Comparison of ENCODE assay signal across 1 cellular context in the genomic region with DNA sequence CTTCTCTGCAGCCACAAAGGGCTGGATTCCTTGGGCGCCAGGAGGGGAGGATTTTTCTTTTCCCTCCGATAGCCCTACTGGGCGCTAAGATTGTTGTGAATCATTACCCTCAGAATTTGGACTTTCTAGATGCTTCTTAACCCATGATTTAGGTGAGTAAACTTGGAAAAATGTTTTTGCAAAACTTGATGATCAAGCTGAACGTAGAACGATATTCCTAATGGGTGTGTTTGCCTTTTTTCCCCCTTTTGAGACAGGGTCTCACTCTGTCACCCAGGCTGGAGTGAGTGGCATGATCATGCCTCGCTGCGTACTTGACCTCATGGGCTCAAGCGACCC.
TF ChIP-seq lines count a peak whose summit lies in the region.

No MANE protein-coding gene starts in this region.

TF ChIP-seq in H1, 55 proteins besides CTCF, POLR2A, EP300 and RAD21:
- TF ChIP-seq BACH1 (IDR thresholded peaks at IDR 0.05; ENCODE audit: low read length) (no peak), BCL11A (IDR thresholded peaks at IDR 0.05; ENCODE audit: low read depth in 2 of 2, low read length in 2 of 2) (no peak), RXRA (IDR thresholded peaks at IDR 0.05; ENCODE audit: insufficient read depth, low read depth, low read length) (no peak), CREB1 (IDR thresholded peaks at IDR 0.05) (no peak), EGR1 (IDR thresholded peaks at IDR 0.05; ENCODE audit: borderline replicate concordance, low read depth, low read length) (no peak), TAF1 (IDR thresholded peaks at IDR 0.05; ENCODE audit: low read depth, low read length) (no peak), SIN3A (conservative IDR thresholded peaks at IDR 0.05 in 1 of 2, IDR thresholded peaks at IDR 0.05 in 1 of 2; ENCODE audit: low read depth in 1 of 2, low read length in 2 of 2) (no peak), KDM1A (IDR thresholded peaks at IDR 0.05; ENCODE audit: borderline replicate concordance, low read length) (no peak), SAP30 (IDR thresholded peaks at IDR 0.05; ENCODE audit: insufficient read depth, insufficient replicate concordance, low read length) (no peak), RBBP5 (IDR thresholded peaks at IDR 0.05; ENCODE audit: borderline replicate concordance, low read depth, low read length) (no peak), ASH2L (IDR thresholded peaks at IDR 0.05; ENCODE audit: low read length) (no peak), CEBPB (IDR thresholded peaks at IDR 0.05; ENCODE audit: low read depth, low read length) (no peak), EZH2 (IDR thresholded peaks at IDR 0.05; ENCODE audit: low read depth, low read length, severe bottlenecking) (no peak), MAFK (IDR thresholded peaks at IDR 0.05; ENCODE audit: low read depth, low read length) (no peak), SIRT6 (IDR thresholded peaks at IDR 0.05; ENCODE audit: low read length) (no peak), PHF8 (conservative IDR thresholded peaks at IDR 0.05; ENCODE audit: low read depth, low read length) (no peak)
